2 cellular contexts compared by ENCODE assay signal in genomic region chr1:109502368-109502851, GRCh38.
A peak's percentile ranks its signal among the peaks of the same experiment; 100 is the strongest.
TF ChIP-seq lines count a peak whose summit lies in the region.

No MANE protein-coding gene starts in this region.

TF ChIP-seq in K562, 482 proteins besides CTCF, POLR2A, EP300 and RAD21:
- peak; percentile 76 for TF ChIP-seq MEIS2 (IDR thresholded peaks at IDR 0.05; ENCODE audit: partially characterized antibody)
- TF ChIP-seq, protein P1, sequence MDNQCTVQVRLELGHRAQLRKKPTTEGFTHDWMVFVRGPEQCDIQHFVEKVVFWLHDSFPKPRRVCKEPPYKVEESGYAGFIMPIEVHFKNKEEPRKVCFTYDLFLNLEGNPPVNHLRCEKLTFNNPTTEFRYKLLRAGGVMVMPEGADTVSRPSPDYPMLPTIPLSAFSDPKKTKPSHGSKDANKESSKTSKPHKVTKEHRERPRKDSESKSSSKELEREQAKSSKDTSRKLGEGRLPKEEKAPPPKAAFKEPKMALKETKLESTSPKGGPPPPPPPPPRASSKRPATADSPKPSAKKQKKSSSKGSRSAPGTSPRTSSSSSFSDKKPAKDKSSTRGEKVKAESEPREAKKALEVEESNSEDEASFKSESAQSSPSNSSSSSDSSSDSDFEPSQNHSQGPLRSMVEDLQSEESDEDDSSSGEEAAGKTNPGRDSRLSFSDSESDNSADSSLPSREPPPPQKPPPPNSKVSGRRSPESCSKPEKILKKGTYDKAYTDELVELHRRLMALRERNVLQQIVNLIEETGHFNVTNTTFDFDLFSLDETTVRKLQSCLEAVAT (IDR thresholded peaks at IDR 0.05), result no peak
- TF ChIP-seq ZNF766 (CRISPR knock-in tag; conservative IDR thresholded peaks at IDR 0.05), result 0 out of 2 replicates have a peak, but pooled peaks have one; percentile 46
- 0 out of 2 replicates have a peak, but pooled peaks have one; percentile 5 for TF ChIP-seq EGR1 (conservative IDR thresholded peaks at IDR 0.05)
- TF ChIP-seq PKNOX1 (IDR thresholded peaks at IDR 0.05), result peak; percentile 76

TF ChIP-seq in HEK293T, 16 proteins besides CTCF, POLR2A, EP300 and RAD21:
- TF ChIP-seq FOXM1 (IDR thresholded peaks at IDR 0.05; ENCODE audit: borderline replicate concordance) (no peak), ELF4 (IDR thresholded peaks at IDR 0.05) (no peak), PKNOX1 (IDR thresholded peaks at IDR 0.05) (no peak), SP1 (IDR thresholded peaks at IDR 0.05) (no peak), LEF1 (IDR thresholded peaks at IDR 0.05; ENCODE audit: borderline replicate concordance) (no peak), ARNT (IDR thresholded peaks at IDR 0.05) (no peak), TARDBP (IDR thresholded peaks at IDR 0.05) (no peak), FOXA1 (IDR thresholded peaks at IDR 0.05) (no peak), ZNF384 (IDR thresholded peaks at IDR 0.05) (no peak), SUZ12 (IDR thresholded peaks at IDR 0.05) (no peak), NFRKB (IDR thresholded peaks at IDR 0.05) (no peak), L3MBTL2 (conservative IDR thresholded peaks at IDR 0.05) (no peak), CTBP1 (IDR thresholded peaks at IDR 0.05; ENCODE audit: borderline replicate concordance) (no peak), FOXK2 (IDR thresholded peaks at IDR 0.05) (no peak), BHLHE40 (IDR thresholded peaks at IDR 0.05; ENCODE audit: borderline replicate concordance) (no peak), HDGF (IDR thresholded peaks at IDR 0.05; ENCODE audit: borderline replicate concordance) (no peak)
